Comparison of ENCODE assay signal across 1 cellular context in genomic region chr1:33375316-33375715, GRCh38.
TF ChIP-seq lines count a peak whose summit lies in the region.

No MANE protein-coding gene starts in this region.

TF ChIP-seq in IMR-90, 13 proteins besides CTCF, POLR2A, EP300 and RAD21:
- TF ChIP-seq SMC3 (IDR thresholded peaks at IDR 0.05; ENCODE audit: low read depth, low read length) (no peak), MXI1 (IDR thresholded peaks at IDR 0.05; ENCODE audit: borderline replicate concordance, low read depth, low read length) (no peak), FOS (IDR thresholded peaks at IDR 0.05; ENCODE audit: low read depth, low read length) (no peak), CEBPB (IDR thresholded peaks at IDR 0.05; ENCODE audit: low read depth, low read length) (no peak)
